19 cellular contexts compared by ENCODE assay signal in genomic region chr4:11399461-11399971, GRCh38. TPM values are rescaled to one million over a fixed set of nuclear protein-coding genes. Genes with fewer than 3 reads are reported as not detected.
DNase-seq lines count a peak whose midpoint lies in the region; ATAC-seq and TF ChIP-seq lines count a peak whose summit lies in the region.
"Had no signal": no experiment of that assay in that cellular context is flagged by ENCODE, and none has a peak within 500 bp of the region (broad histone marks: within the 10 kb centered on the region; RNA-seq: fewer than 3 reads in every experiment).

No MANE protein-coding gene starts in this region.

- WGBS in trophoblast cell (ENCODE audit: extremely low coverage, insufficient coverage, insufficient read length): no CpG with 5 or more reads among the region's 42 CpGs

- no peak overlapping the region for H2BK120ac ChIP-seq in trophoblast cell (ENCODE audit: insufficient read depth, low read length, poor library complexity)

- no peak overlapping the region for H3K9ac ChIP-seq in trophoblast cell (ENCODE audit: low read length)
- H3K9ac ChIP-seq: BLaER1 had no signal

- H3K27ac ChIP-seq in left ventricle myocardium inferior (replicated peaks): no peak overlapping the region
- no peak overlapping the region for H3K27ac ChIP-seq in trophoblast cell (ENCODE audit: low read depth, low read length)
- H3K27ac ChIP-seq: BLaER1 had no signal

- intact Hi-C loops in Right ventricle myocardium superior (cut with DNase I): no loop called here
- intact Hi-C loops in left ventricle myocardium inferior (cut with micrococcal nuclease): no loop called here

- TF ChIP-seq CTCF in left ventricle myocardium inferior (IDR thresholded peaks at IDR 0.05; ENCODE audit: borderline replicate concordance): no peak
- TF ChIP-seq CTCF in chondrocyte (IDR thresholded peaks at IDR 0.05): no peak

- no peak overlapping the region for H3K18ac ChIP-seq in trophoblast cell (ENCODE audit: low read length)

- H3K36me3 Mint-ChIP-seq in chondrocyte (ENCODE audit: low read depth): no peaks in the 10 kb centered on the region
- H3K36me3 Mint-ChIP-seq: CD14-positive monocyte; CD4-positive, alpha-beta memory T cell had no signal

- H2AFZ ChIP-seq in trophoblast cell (ENCODE audit: insufficient read depth, low read length, poor library complexity): no peak overlapping the region

- no peak overlapping the region for H3K14ac ChIP-seq in trophoblast cell (ENCODE audit: low read length)

- H3K27me3 Mint-ChIP-seq in chondrocyte (ENCODE audit: low read depth): no peaks in the 10 kb centered on the region
- H3K27me3 Mint-ChIP-seq: IgD-negative memory B cell had no signal

- H3K4ac ChIP-seq in trophoblast cell (ENCODE audit: low read depth, low read length): no peak overlapping the region

- H3K23ac ChIP-seq in trophoblast cell (ENCODE audit: low read length): no peak overlapping the region

- H3K79me1 ChIP-seq in trophoblast cell (ENCODE audit: low read length): no peaks in the 10 kb centered on the region

- peaks cover 12% of the 10 kb centered on the region for H3K4me1 ChIP-seq in left ventricle myocardium inferior
- H3K4me1 ChIP-seq in trophoblast cell (ENCODE audit: control insufficient read depth in 1 of 2, insufficient read depth in 2 of 2, low read length in 2 of 2): no peaks in the 10 kb centered on the region
- H3K4me1 ChIP-seq: HAP-1 had no signal

- H3K4me3 ChIP-seq in left ventricle myocardium inferior: no peak overlapping the region
- peak overlapping the region; percentile 25 for H3K4me3 ChIP-seq in trophoblast cell (ENCODE audit: low read depth, low read length)
- H3K4me3 ChIP-seq: BLaER1, HAP-1 had no signal

- H3K9me3 Mint-ChIP-seq in chondrocyte (ENCODE audit: low read depth): peaks cover 3% of the 10 kb centered on the region
- H3K9me3 Mint-ChIP-seq: CD4-positive, alpha-beta memory T cell; IgD-negative memory B cell had no signal

- no peak overlapping the region for H4K91ac ChIP-seq in trophoblast cell (ENCODE audit: low read depth, low read length)

- no peak overlapping the region for H3K27ac Mint-ChIP-seq in chondrocyte (ENCODE audit: unreplicated experiment)
- H3K27ac Mint-ChIP-seq: CD14-positive monocyte; CD4-positive, alpha-beta memory T cell; IgD-negative memory B cell had no signal

- H2BK5ac ChIP-seq in trophoblast cell (ENCODE audit: low read depth, low read length, poor library complexity): no peak overlapping the region

- H3K4me2 ChIP-seq in trophoblast cell (ENCODE audit: low read length): no peak overlapping the region
- H3K4me2 ChIP-seq: BLaER1 had no signal

- no peaks in the 10 kb centered on the region for H3K27me3 ChIP-seq in left ventricle myocardium inferior (ENCODE audit: low read depth)
- H3K27me3 ChIP-seq in trophoblast cell (ENCODE audit: insufficient read depth, low read length): no peaks in the 10 kb centered on the region
- H3K27me3 ChIP-seq: BLaER1 had no signal

- ATAC-seq in Right ventricle myocardium superior (ENCODE audit: poor library complexity) (no peak), HG03045 (IDR thresholded peaks at IDR 0.05; ENCODE audit: unreplicated experiment) (no peak), GM21390 (IDR thresholded peaks at IDR 0.05; ENCODE audit: unreplicated experiment) (no peak)
- ATAC-seq: HepG2 had no signal

- no peak overlapping the region for H4K12ac ChIP-seq in trophoblast cell (ENCODE audit: low read depth, low read length)

- H2AK5ac ChIP-seq in trophoblast cell (ENCODE audit: low read length): no peak overlapping the region

- no peaks in the 10 kb centered on the region for H3K9me3 ChIP-seq in left ventricle myocardium inferior (replicated peaks)
- H3K9me3 ChIP-seq in trophoblast cell (ENCODE audit: insufficient read depth, low read depth, low read length): no peaks in the 10 kb centered on the region
- H3K9me3 ChIP-seq: HAP-1 had no signal

- H4K8ac ChIP-seq in trophoblast cell (ENCODE audit: low read depth, low read length): no peak overlapping the region

- peaks cover 13% of the 10 kb centered on the region for H3K36me3 ChIP-seq in left ventricle myocardium inferior
- peaks cover 5 to 8% of the 10 kb centered on the region in 2 experiments for H3K36me3 ChIP-seq in trophoblast cell (ENCODE audit: control insufficient read depth in 1 of 2, insufficient read depth in 2 of 2, low read length in 2 of 2)
- H3K36me3 ChIP-seq: BLaER1, HAP-1 had no signal

- no peaks in the 10 kb centered on the region for H3K4me1 Mint-ChIP-seq in chondrocyte (ENCODE audit: low read depth)
- H3K4me1 Mint-ChIP-seq: CD4-positive, alpha-beta memory T cell had no signal

- H3K79me2 ChIP-seq in trophoblast cell (ENCODE audit: control insufficient read depth, insufficient read depth, low read length, poor library complexity): no peaks in the 10 kb centered on the region

- DNase-seq in Right ventricle myocardium superior (peak; percentile 37), left ventricle myocardium inferior (no peak), chondrocyte (ENCODE audit: low spot score) (peak; percentile 92), trophoblast cell (no peak), Kasumi-1 (lab: John Stamatoyannopoulos, UW) (no peak)
- DNase-seq: 8988T; CD4-positive, alpha-beta memory T cell; DMS153; DMS79; GDM1 had no signal

- no peak overlapping the region for H2BK12ac ChIP-seq in trophoblast cell (ENCODE audit: low read length)

- no peak overlapping the region for H3K4me3 Mint-ChIP-seq in chondrocyte (ENCODE audit: unreplicated experiment)
- H3K4me3 Mint-ChIP-seq: CD14-positive monocyte; CD4-positive, alpha-beta memory T cell; IgD-negative memory B cell had no signal

RNA-seq across cellular contexts. Expression of gene HS3ST1, which starts 29.2 kb away (rescaled TPM):
- 1.2 TPM for total RNA-seq in Right ventricle myocardium superior
- total RNA-seq in left ventricle myocardium inferior: 2.4 TPM
- total RNA-seq in chondrocyte: not detected in 3 replicates
- 1.3 and 1.7 TPM in 2 replicates for polyA plus RNA-seq in trophoblast cell (2013)
- total RNA-seq: A673, Daoy, HepG2 had no signal
- polyA plus RNA-seq: CD4-positive, alpha-beta memory T cell; HepG2 had no signal

Comparison
In these comparisons a context has a peak if more than half of its experiments do, and no peak if none do; other contexts are left out.
1. DNase-seq: peak in Right ventricle myocardium superior (single experiment) and chondrocyte (single experiment); none in left ventricle myocardium inferior (single experiment), trophoblast cell (0 of 2) and Kasumi-1 (0 of 2).